ENCODE assay signal across 12 cellular contexts in the genomic region with DNA sequence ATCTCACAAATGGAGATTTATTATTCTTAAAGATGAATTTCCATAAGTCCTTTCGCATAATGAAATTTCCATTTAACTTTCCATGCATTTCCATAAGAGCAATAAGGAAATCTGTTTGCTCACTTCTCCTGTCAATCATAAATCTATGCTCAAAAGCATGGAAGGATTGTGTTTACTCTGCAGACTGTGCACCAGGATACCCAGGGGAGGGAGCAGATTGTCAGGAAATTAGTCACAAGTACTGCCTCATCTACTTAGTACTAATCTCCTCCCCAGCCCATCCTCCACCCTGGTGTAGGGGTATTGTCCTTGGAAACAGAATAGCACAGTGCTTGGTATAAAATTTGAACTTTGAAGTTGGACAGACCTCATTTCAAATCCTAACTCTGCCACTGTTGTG. TPM values are rescaled to one million over a fixed set of nuclear protein-coding genes. Genes with fewer than 3 reads are reported as not detected.
A peak's percentile ranks its signal among the peaks of the same experiment; 100 is the strongest.
DNase-seq lines count a peak whose midpoint lies in the region; ATAC-seq, FAIRE-seq and TF ChIP-seq lines count a peak whose summit lies in the region.
"Had no signal": no experiment of that assay in that cellular context is flagged by ENCODE, and none has a peak within 500 bp of the region (broad histone marks: within the 10 kb centered on the region; RNA-seq: fewer than 3 reads in every experiment).

No MANE protein-coding gene starts in this region.

- CTCF ChIA-PET in WTC11 (lab: Charles Lee) = no interaction called here

- no peaks in the 10 kb centered on the region for H3K27me3 ChIP-seq in HAP-1 (ENCODE audit: low read depth)

- ATAC-seq in WTC11 = peak; percentile 41; the same call in 1 of the 2 replicates
- no peak for ATAC-seq in HG03045 (IDR thresholded peaks at IDR 0.05; ENCODE audit: unreplicated experiment)
- ATAC-seq: left cardiac atrium, psoas muscle, T-helper 17 cell had no signal

- no peak overlapping the region for H3K4me3 ChIP-seq in HAP-1
- H3K4me3 ChIP-seq: psoas muscle had no signal

- no peaks in the 10 kb centered on the region for H3K4me1 ChIP-seq in HAP-1
- H3K4me1 ChIP-seq: psoas muscle had no signal

- no peaks in the 10 kb centered on the region for H3K36me3 Mint-ChIP-seq in WTC11
- H3K36me3 Mint-ChIP-seq in activated T-helper 1 cell treated with anti-CD3 and anti-CD28 coated beads, Interleukin-12 subunit alpha, Interleukin-12 subunit beta, Interleukin-2, Interleukin-4 antibody, amounts not matched to agents 30 ng/mL and 10 ng/mL and 1 ng/mL, durations not matched to agents 14 hours and 24 hours and 36 hours (ENCODE audit: low read depth) = peaks cover 26% of the 10 kb centered on the region

- H3K9me3 ChIP-seq in HAP-1 = no peaks in the 10 kb centered on the region
- H3K9me3 ChIP-seq: psoas muscle had no signal

- no peak overlapping the region for H3K4me3 Mint-ChIP-seq in WTC11
- no peak overlapping the region for H3K4me3 Mint-ChIP-seq in activated T-helper 1 cell treated with anti-CD3 and anti-CD28 coated beads, Interleukin-12 subunit alpha, Interleukin-12 subunit beta, Interleukin-2, Interleukin-4 antibody, amounts not matched to agents 30 ng/mL and 10 ng/mL and 1 ng/mL, durations not matched to agents 14 hours and 24 hours and 36 hours
- H3K4me3 Mint-ChIP-seq: endodermal cell, T-helper 17 cell had no signal

- H3K4me1 Mint-ChIP-seq in WTC11 = peaks cover 11% of the 10 kb centered on the region
- H3K4me1 Mint-ChIP-seq in activated T-helper 1 cell treated with anti-CD3 and anti-CD28 coated beads, Interleukin-12 subunit alpha, Interleukin-12 subunit beta, Interleukin-2, Interleukin-4 antibody, amounts not matched to agents 30 ng/mL and 10 ng/mL and 1 ng/mL, durations not matched to agents 14 hours and 24 hours and 36 hours (ENCODE audit: low read depth) = peaks cover 35% of the 10 kb centered on the region
- H3K4me1 Mint-ChIP-seq: endodermal cell had no signal

- no peaks in the 10 kb centered on the region for H3K36me3 ChIP-seq in HAP-1 (replicated peaks)

- POLR2A ChIA-PET in WTC11 (lab: Charles Lee) = no interaction called here

- in situ Hi-C loops in HAP-1 (cut with MboI; ENCODE audit: low sequenced_read_pairs) = no loop called here

- no peaks in the 10 kb centered on the region for H3K27me3 Mint-ChIP-seq in WTC11 (ENCODE audit: low read depth)
- H3K27me3 Mint-ChIP-seq in activated T-helper 1 cell treated with anti-CD3 and anti-CD28 coated beads, Interleukin-12 subunit alpha, Interleukin-12 subunit beta, Interleukin-2, Interleukin-4 antibody, amounts not matched to agents 30 ng/mL and 10 ng/mL and 1 ng/mL, durations not matched to agents 14 hours and 24 hours and 36 hours (ENCODE audit: insufficient read depth) = peaks cover 2% of the 10 kb centered on the region
- H3K27me3 Mint-ChIP-seq: T-helper 17 cell had no signal

- TF ChIP-seq CTCF in WTC11 (IDR thresholded peaks at IDR 0.05) = no peak

- no peaks in the 10 kb centered on the region for H3K9me3 Mint-ChIP-seq in WTC11
- H3K9me3 Mint-ChIP-seq in activated T-helper 1 cell treated with anti-CD3 and anti-CD28 coated beads, Interleukin-12 subunit alpha, Interleukin-12 subunit beta, Interleukin-2, Interleukin-4 antibody, amounts not matched to agents 30 ng/mL and 10 ng/mL and 1 ng/mL, durations not matched to agents 14 hours and 24 hours and 36 hours = no peaks in the 10 kb centered on the region
- H3K9me3 Mint-ChIP-seq: endodermal cell had no signal

- intact Hi-C loops in activated T-helper 1 cell treated with anti-CD3 and anti-CD28 coated beads, Interleukin-12 subunit alpha, Interleukin-12 subunit beta, Interleukin-2, Interleukin-4 antibody, amounts not matched to agents 30 ng/mL and 10 ng/mL and 1 ng/mL, durations not matched to agents 14 hours and 24 hours and 36 hours (cut with micrococcal nuclease) = loop anchor here (1.0 kb wide), 1 partner anchor 13 kb away; no protein-coding TSS in a partner anchor

- peak; percentile 33 for DNase-seq in DMS53 treated with DMSO at 0.1 percent for 48 hours (lab: John Stamatoyannopoulos, UW; ENCODE audit: unreplicated experiment)
- peak; percentile 78 for DNase-seq in HTR-8/SVneo (ENCODE audit: insufficient read length, low spot score)
- no peak for DNase-seq in WTC11 (ENCODE audit: low spot score)
- DNase-seq in kidney glomerular epithelial cell (lab: John Stamatoyannopoulos, UW) = peak; percentile 82
- DNase-seq in activated T-helper 1 cell treated with anti-CD3 and anti-CD28 coated beads, Interleukin-12 subunit alpha, Interleukin-12 subunit beta, Interleukin-2, Interleukin-4 antibody, amounts not matched to agents 30 ng/mL and 10 ng/mL and 1 ng/mL, durations not matched to agents 14 hours and 24 hours and 36 hours (ENCODE audit: low spot score) = no peak
- no peak for DNase-seq in HAP-1 (ENCODE audit: low spot score in 2 of 2)
- DNase-seq: endodermal cell, left cardiac atrium, NCI-H2029 treated with DMSO at 0.1 percent for 48 hours, psoas muscle, T-helper 17 cell had no signal

- H3K27ac Mint-ChIP-seq in WTC11 = no peak overlapping the region
- H3K27ac Mint-ChIP-seq in activated T-helper 1 cell treated with anti-CD3 and anti-CD28 coated beads, Interleukin-12 subunit alpha, Interleukin-12 subunit beta, Interleukin-2, Interleukin-4 antibody, amounts not matched to agents 30 ng/mL and 10 ng/mL and 1 ng/mL, durations not matched to agents 14 hours and 24 hours and 36 hours = no peak overlapping the region
- H3K27ac Mint-ChIP-seq: endodermal cell, T-helper 17 cell had no signal

- peak; percentile 99 for FAIRE-seq in HTR-8/SVneo (lab: Jason Lieb, UNC)

TF ChIP-seq in WTC11, 78 proteins besides CTCF, POLR2A, EP300 and RAD21 (continues in another document):
- TF ChIP-seq, protein P1, sequence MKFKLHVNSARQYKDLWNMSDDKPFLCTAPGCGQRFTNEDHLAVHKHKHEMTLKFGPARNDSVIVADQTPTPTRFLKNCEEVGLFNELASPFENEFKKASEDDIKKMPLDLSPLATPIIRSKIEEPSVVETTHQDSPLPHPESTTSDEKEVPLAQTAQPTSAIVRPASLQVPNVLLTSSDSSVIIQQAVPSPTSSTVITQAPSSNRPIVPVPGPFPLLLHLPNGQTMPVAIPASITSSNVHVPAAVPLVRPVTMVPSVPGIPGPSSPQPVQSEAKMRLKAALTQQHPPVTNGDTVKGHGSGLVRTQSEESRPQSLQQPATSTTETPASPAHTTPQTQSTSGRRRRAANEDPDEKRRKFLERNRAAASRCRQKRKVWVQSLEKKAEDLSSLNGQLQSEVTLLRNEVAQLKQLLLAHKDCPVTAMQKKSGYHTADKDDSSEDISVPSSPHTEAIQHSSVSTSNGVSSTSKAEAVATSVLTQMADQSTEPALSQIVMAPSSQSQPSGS (CRISPR knock-in tag; IDR thresholded peaks at IDR 0.05; ENCODE audit: borderline replicate concordance, low read depth) = no peak
- TF ChIP-seq, protein P2, sequence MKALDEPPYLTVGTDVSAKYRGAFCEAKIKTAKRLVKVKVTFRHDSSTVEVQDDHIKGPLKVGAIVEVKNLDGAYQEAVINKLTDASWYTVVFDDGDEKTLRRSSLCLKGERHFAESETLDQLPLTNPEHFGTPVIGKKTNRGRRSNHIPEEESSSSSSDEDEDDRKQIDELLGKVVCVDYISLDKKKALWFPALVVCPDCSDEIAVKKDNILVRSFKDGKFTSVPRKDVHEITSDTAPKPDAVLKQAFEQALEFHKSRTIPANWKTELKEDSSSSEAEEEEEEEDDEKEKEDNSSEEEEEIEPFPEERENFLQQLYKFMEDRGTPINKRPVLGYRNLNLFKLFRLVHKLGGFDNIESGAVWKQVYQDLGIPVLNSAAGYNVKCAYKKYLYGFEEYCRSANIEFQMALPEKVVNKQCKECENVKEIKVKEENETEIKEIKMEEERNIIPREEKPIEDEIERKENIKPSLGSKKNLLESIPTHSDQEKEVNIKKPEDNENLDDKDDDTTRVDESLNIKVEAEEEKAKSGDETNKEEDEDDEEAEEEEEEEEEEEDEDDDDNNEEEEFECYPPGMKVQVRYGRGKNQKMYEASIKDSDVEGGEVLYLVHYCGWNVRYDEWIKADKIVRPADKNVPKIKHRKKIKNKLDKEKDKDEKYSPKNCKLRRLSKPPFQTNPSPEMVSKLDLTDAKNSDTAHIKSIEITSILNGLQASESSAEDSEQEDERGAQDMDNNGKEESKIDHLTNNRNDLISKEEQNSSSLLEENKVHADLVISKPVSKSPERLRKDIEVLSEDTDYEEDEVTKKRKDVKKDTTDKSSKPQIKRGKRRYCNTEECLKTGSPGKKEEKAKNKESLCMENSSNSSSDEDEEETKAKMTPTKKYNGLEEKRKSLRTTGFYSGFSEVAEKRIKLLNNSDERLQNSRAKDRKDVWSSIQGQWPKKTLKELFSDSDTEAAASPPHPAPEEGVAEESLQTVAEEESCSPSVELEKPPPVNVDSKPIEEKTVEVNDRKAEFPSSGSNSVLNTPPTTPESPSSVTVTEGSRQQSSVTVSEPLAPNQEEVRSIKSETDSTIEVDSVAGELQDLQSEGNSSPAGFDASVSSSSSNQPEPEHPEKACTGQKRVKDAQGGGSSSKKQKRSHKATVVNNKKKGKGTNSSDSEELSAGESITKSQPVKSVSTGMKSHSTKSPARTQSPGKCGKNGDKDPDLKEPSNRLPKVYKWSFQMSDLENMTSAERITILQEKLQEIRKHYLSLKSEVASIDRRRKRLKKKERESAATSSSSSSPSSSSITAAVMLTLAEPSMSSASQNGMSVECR (CRISPR knock-in tag; IDR thresholded peaks at IDR 0.05; ENCODE audit: borderline replicate concordance) = no peak
- TF ChIP-seq, protein P3, sequence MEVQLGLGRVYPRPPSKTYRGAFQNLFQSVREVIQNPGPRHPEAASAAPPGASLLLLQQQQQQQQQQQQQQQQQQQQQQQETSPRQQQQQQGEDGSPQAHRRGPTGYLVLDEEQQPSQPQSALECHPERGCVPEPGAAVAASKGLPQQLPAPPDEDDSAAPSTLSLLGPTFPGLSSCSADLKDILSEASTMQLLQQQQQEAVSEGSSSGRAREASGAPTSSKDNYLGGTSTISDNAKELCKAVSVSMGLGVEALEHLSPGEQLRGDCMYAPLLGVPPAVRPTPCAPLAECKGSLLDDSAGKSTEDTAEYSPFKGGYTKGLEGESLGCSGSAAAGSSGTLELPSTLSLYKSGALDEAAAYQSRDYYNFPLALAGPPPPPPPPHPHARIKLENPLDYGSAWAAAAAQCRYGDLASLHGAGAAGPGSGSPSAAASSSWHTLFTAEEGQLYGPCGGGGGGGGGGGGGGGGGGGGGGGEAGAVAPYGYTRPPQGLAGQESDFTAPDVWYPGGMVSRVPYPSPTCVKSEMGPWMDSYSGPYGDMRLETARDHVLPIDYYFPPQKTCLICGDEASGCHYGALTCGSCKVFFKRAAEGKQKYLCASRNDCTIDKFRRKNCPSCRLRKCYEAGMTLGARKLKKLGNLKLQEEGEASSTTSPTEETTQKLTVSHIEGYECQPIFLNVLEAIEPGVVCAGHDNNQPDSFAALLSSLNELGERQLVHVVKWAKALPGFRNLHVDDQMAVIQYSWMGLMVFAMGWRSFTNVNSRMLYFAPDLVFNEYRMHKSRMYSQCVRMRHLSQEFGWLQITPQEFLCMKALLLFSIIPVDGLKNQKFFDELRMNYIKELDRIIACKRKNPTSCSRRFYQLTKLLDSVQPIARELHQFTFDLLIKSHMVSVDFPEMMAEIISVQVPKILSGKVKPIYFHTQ (CRISPR knock-in tag; IDR thresholded peaks at IDR 0.05) = no peak

RNA-seq across cellular contexts. Expression of a gene that starts 24.2 kb away (rescaled TPM):
- 0.92 to 1.2 TPM (median 0.99 TPM) in 3 replicates for total RNA-seq in WTC11 (2021)
- total RNA-seq in activated T-helper 1 cell treated with anti-CD3 and anti-CD28 coated beads, Interleukin-12 subunit alpha, Interleukin-12 subunit beta, Interleukin-2, Interleukin-4 antibody, amounts not matched to agents 30 ng/mL and 10 ng/mL and 1 ng/mL, durations not matched to agents 14 hours and 24 hours and 36 hours = 67.4 and 67.9 TPM in 2 replicates
- total RNA-seq: endodermal cell had no signal

Comparison
In these comparisons a context has a peak if more than half of its experiments do, and no peak if none do; other contexts are left out.
1. DNase-seq: peak in DMS53 treated with DMSO at 0.1 percent for 48 hours (single experiment), HTR-8/SVneo (single experiment) and kidney glomerular epithelial cell (single experiment); none in WTC11 (single experiment), activated T-helper 1 cell treated with anti-CD3 and anti-CD28 coated beads, Interleukin-12 subunit alpha, Interleukin-12 subunit beta, Interleukin-2, Interleukin-4 antibody, amounts not matched to agents 30 ng/mL and 10 ng/mL and 1 ng/mL, durations not matched to agents 14 hours and 24 hours and 36 hours (single experiment) and HAP-1 (0 of 2).
2. RNA of a gene that starts 24.2 kb away (total RNA-seq): 67.4 to 67.9 TPM in activated T-helper 1 cell treated with anti-CD3 and anti-CD28 coated beads, Interleukin-12 subunit alpha, Interleukin-12 subunit beta, Interleukin-2, Interleukin-4 antibody, amounts not matched to agents 30 ng/mL and 10 ng/mL and 1 ng/mL, durations not matched to agents 14 hours and 24 hours and 36 hours; 0.92 to 1.2 TPM in WTC11; every median in the first group is over 10 times any median in the second.